Comparison of ENCODE assay signal across 13 cellular contexts in the genomic region with DNA sequence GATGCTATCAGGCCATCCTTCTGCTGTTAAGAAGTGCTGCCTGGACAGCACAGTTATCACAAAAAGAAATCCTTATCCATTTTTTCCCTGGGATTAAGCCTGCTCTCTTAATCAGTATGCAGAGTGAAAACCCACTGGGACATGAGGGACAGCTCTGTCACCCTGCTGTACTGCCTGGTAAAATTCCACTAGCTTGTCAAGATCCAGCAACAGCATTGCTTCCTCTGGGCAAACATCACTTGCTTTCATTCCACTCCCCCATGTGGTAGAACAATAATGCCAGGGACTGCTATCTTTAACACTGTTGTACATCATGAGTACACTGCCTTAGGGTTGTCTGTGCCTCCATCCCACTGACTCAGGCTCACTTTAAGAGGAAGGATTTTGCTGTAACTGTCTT.
A peak's percentile ranks its signal among the peaks of the same experiment; 100 is the strongest.
DNase-seq lines count a peak whose midpoint lies in the region; TF ChIP-seq lines count a peak whose summit lies in the region.
"Had no signal": no experiment of that assay in that cellular context is flagged by ENCODE, and none has a peak within 500 bp of the region (broad histone marks: within the 10 kb centered on the region; RNA-seq: fewer than 3 reads in every experiment).

No MANE protein-coding gene starts in this region.

- H3K4me3 ChIP-seq in epithelial cell of esophagus (ENCODE audit: low read length) = no peak overlapping the region
- H3K4me3 ChIP-seq: HAP-1 had no signal

- TF ChIP-seq CTCF in GM12873 (IDR thresholded peaks at IDR 0.05; ENCODE audit: insufficient read depth, low read depth, low read length, missing control alignments) (peak; percentile 24), epithelial cell of esophagus (IDR thresholded peaks at IDR 0.05; ENCODE audit: insufficient read depth, low read depth, low read length, missing control alignments) (no peak)

- in situ Hi-C loops in KBM-7 (cut with MboI; ENCODE audit: low pct_unique_long_range_greater_than_20kb, low sequenced_read_pairs) = no loop called here

- peak; percentile 24 for DNase-seq in NCI-H82 treated with DMSO at 0.1 percent for 48 hours (lab: John Stamatoyannopoulos, UW; ENCODE audit: unreplicated experiment)
- DNase-seq in epithelial cell of esophagus (ENCODE audit: low read depth) = peak; percentile 5
- peak; percentile 61 for DNase-seq in occipital lobe (lab: John Stamatoyannopoulos, UW)
- no peak for DNase-seq in mucosa of gallbladder (ENCODE audit: low spot score)
- DNase-seq in SKM-1 treated with dmso at 0.1 percent for 144 hours (lab: John Stamatoyannopoulos, UW; ENCODE audit: unreplicated experiment) = no peak
- no peak for DNase-seq in KBM-7
- no peak for DNase-seq in NCI-H187 treated with DMSO at 0.1 percent for 48 hours (lab: John Stamatoyannopoulos, UW)
- DNase-seq: activated CD4-positive, alpha-beta memory T cell treated with anti-CD3 and anti-CD28 coated beads, Interleukin-2, amount 10 ng/mL, durations not matched to agents 7 days and 5 days; activated gamma-delta T cell; erythroblast; NCI-H1436 treated with DMSO at 0.1 percent for 48 hours had no signal

Comparison
In these comparisons a context has a peak if more than half of its experiments do, and no peak if none do; other contexts are left out.
1. DNase-seq: peak in NCI-H82 treated with DMSO at 0.1 percent for 48 hours (single experiment), epithelial cell of esophagus (single experiment) and occipital lobe (single experiment); none in mucosa of gallbladder (single experiment), SKM-1 treated with dmso at 0.1 percent for 144 hours (single experiment), KBM-7 (single experiment) and NCI-H187 treated with DMSO at 0.1 percent for 48 hours (single experiment).